ENCODE assay signal across 18 cellular contexts in genomic region chr10:60125928-60126327, GRCh38.
DNase-seq lines count a peak whose midpoint lies in the region; ATAC-seq and TF ChIP-seq lines count a peak whose summit lies in the region.
"Had no signal": no experiment of that assay in that cellular context is flagged by ENCODE, and none has a peak within 500 bp of the region (broad histone marks: within the 10 kb centered on the region; RNA-seq: fewer than 3 reads in every experiment).

No MANE protein-coding gene starts in this region.

- peak overlapping the region; percentile 70 for H3K27ac ChIP-seq in psoas muscle
- no peak overlapping the region for H3K27ac ChIP-seq in esophagus muscularis mucosa (replicated peaks in 1 of 4)

- H3K4me3 Mint-ChIP-seq in mesothelial cell of epicardium: no peak overlapping the region
- H3K4me3 Mint-ChIP-seq in activated CD8-positive, alpha-beta memory T cell treated with anti-CD3 and anti-CD28 coated beads, Interleukin-2, amount 10 ng/mL, durations not matched to agents 7 days and 5 days: no peak overlapping the region
- no peak overlapping the region for H3K4me3 Mint-ChIP-seq in activated T-helper 2 cell treated with anti-CD3 and anti-CD28 coated beads, Interferon-gamma antibody, Interleukin-2, Interleukin-4, amounts not matched to agents 10 μg/mL and 5 μg/mL and 100 μg/mL, durations not matched to agents 14 hours and 24 hours and 36 hours (ENCODE audit: low read depth)
- H3K4me3 Mint-ChIP-seq: CD4-positive, alpha-beta memory T cell had no signal

- TF ChIP-seq CTCF in mesothelial cell of epicardium (IDR thresholded peaks at IDR 0.05; ENCODE audit: unreplicated experiment): no peak
- TF ChIP-seq CTCF in psoas muscle (IDR thresholded peaks at IDR 0.05): no peak
- no peak for TF ChIP-seq CTCF in esophagus muscularis mucosa (IDR thresholded peaks at IDR 0.05)

- H3K27me3 ChIP-seq in psoas muscle (ENCODE audit: insufficient read depth in 3 of 3, low read length in 2 of 3): no peaks in the 10 kb centered on the region
- no peaks in the 10 kb centered on the region for H3K27me3 ChIP-seq in esophagus muscularis mucosa

- peak overlapping the region; percentile 21 for H3K27ac Mint-ChIP-seq in mesothelial cell of epicardium
- H3K27ac Mint-ChIP-seq in activated CD8-positive, alpha-beta memory T cell treated with anti-CD3 and anti-CD28 coated beads, Interleukin-2, amount 10 ng/mL, durations not matched to agents 7 days and 5 days: no peak overlapping the region
- no peak overlapping the region for H3K27ac Mint-ChIP-seq in activated T-helper 2 cell treated with anti-CD3 and anti-CD28 coated beads, Interferon-gamma antibody, Interleukin-2, Interleukin-4, amounts not matched to agents 10 μg/mL and 5 μg/mL and 100 μg/mL, durations not matched to agents 14 hours and 24 hours and 36 hours

- peak in 3 of 4 donors; percentile 55 to 69 (median 63) for ATAC-seq in psoas muscle
- ATAC-seq in activated CD8-positive, alpha-beta memory T cell treated with anti-CD3 and anti-CD28 coated beads, Interleukin-2, amount 10 ng/mL, durations not matched to agents 7 days and 5 days: no peak

- peaks cover 17% of the 10 kb centered on the region for H3K4me1 Mint-ChIP-seq in mesothelial cell of epicardium
- H3K4me1 Mint-ChIP-seq in activated CD8-positive, alpha-beta memory T cell treated with anti-CD3 and anti-CD28 coated beads, Interleukin-2, amount 10 ng/mL, durations not matched to agents 7 days and 5 days: no peaks in the 10 kb centered on the region
- H3K4me1 Mint-ChIP-seq in activated T-helper 2 cell treated with anti-CD3 and anti-CD28 coated beads, Interferon-gamma antibody, Interleukin-2, Interleukin-4, amounts not matched to agents 10 μg/mL and 5 μg/mL and 100 μg/mL, durations not matched to agents 14 hours and 24 hours and 36 hours (ENCODE audit: low read depth): peaks cover 2% of the 10 kb centered on the region

- H3K36me3 ChIP-seq in psoas muscle (ENCODE audit: insufficient read depth in 1 of 2, low read depth in 1 of 2): no peaks in the 10 kb centered on the region
- peaks cover 0 to 6% (median 0%) of the 10 kb centered on the region in 4 donors for H3K36me3 ChIP-seq in esophagus muscularis mucosa

- CTCF ChIA-PET in activated CD8-positive, alpha-beta memory T cell treated with anti-CD3 and anti-CD28 coated beads, Interleukin-2, amount 10 ng/mL, durations not matched to agents 7 days and 5 days (lab: Charles Lee): no interaction called here

- H3K4me1 ChIP-seq in psoas muscle (peaks cover 45% of the 10 kb centered on the region), esophagus muscularis mucosa (peaks cover 0 to 10% (median 7%) of the 10 kb centered on the region in 4 donors)

- DNase-seq in NCI-H82 (lab: John Stamatoyannopoulos, UW) (peak; percentile 17), NCI-H82 treated with DMSO at 0.1 percent for 48 hours (lab: John Stamatoyannopoulos, UW; ENCODE audit: unreplicated experiment) (no peak), mesothelial cell of epicardium (ENCODE audit: low spot score in 2 of 2, unreplicated experiment in 2 of 2) (no peak), psoas muscle (no peak), esophagus muscularis mucosa (ENCODE audit: extremely low spot score) (no peak)
- DNase-seq in activated CD8-positive, alpha-beta memory T cell treated with anti-CD3 and anti-CD28 coated beads, Interleukin-2, amount 10 ng/mL, durations not matched to agents 7 days and 5 days: no peak
- no peak for DNase-seq in activated T-helper 2 cell treated with anti-CD3 and anti-CD28 coated beads, Interferon-gamma antibody, Interleukin-2, Interleukin-4, amounts not matched to agents 10 μg/mL and 5 μg/mL and 100 μg/mL, durations not matched to agents 14 hours and 24 hours and 36 hours (ENCODE audit: low spot score)
- DNase-seq: 8988T; C1 segment of cervical spinal cord; Calu3; CD4-positive, alpha-beta memory T cell; COR-L47; DMS53; DMS79 treated with DMSO at 0.1 percent for 48 hours; GF-D8; GOT3; H7; HCEC 1CT had no signal

- H3K27me3 Mint-ChIP-seq in mesothelial cell of epicardium (ENCODE audit: low read depth): no peaks in the 10 kb centered on the region
- H3K27me3 Mint-ChIP-seq in activated CD8-positive, alpha-beta memory T cell treated with anti-CD3 and anti-CD28 coated beads, Interleukin-2, amount 10 ng/mL, durations not matched to agents 7 days and 5 days: peaks cover 3% of the 10 kb centered on the region
- no peaks in the 10 kb centered on the region for H3K27me3 Mint-ChIP-seq in activated T-helper 2 cell treated with anti-CD3 and anti-CD28 coated beads, Interferon-gamma antibody, Interleukin-2, Interleukin-4, amounts not matched to agents 10 μg/mL and 5 μg/mL and 100 μg/mL, durations not matched to agents 14 hours and 24 hours and 36 hours (ENCODE audit: low read depth)
- H3K27me3 Mint-ChIP-seq: CD4-positive, alpha-beta memory T cell had no signal

- no peaks in the 10 kb centered on the region for H3K9me3 ChIP-seq in psoas muscle
- no peaks in the 10 kb centered on the region for H3K9me3 ChIP-seq in esophagus muscularis mucosa

- peaks cover 24% of the 10 kb centered on the region for H3K36me3 Mint-ChIP-seq in mesothelial cell of epicardium
- no peaks in the 10 kb centered on the region for H3K36me3 Mint-ChIP-seq in activated CD8-positive, alpha-beta memory T cell treated with anti-CD3 and anti-CD28 coated beads, Interleukin-2, amount 10 ng/mL, durations not matched to agents 7 days and 5 days
- H3K36me3 Mint-ChIP-seq in activated T-helper 2 cell treated with anti-CD3 and anti-CD28 coated beads, Interferon-gamma antibody, Interleukin-2, Interleukin-4, amounts not matched to agents 10 μg/mL and 5 μg/mL and 100 μg/mL, durations not matched to agents 14 hours and 24 hours and 36 hours (ENCODE audit: low read depth): no peaks in the 10 kb centered on the region

- peaks cover 2% of the 10 kb centered on the region for H3K9me3 Mint-ChIP-seq in mesothelial cell of epicardium
- H3K9me3 Mint-ChIP-seq in activated CD8-positive, alpha-beta memory T cell treated with anti-CD3 and anti-CD28 coated beads, Interleukin-2, amount 10 ng/mL, durations not matched to agents 7 days and 5 days (ENCODE audit: low read depth): no peaks in the 10 kb centered on the region
- H3K9me3 Mint-ChIP-seq in activated T-helper 2 cell treated with anti-CD3 and anti-CD28 coated beads, Interferon-gamma antibody, Interleukin-2, Interleukin-4, amounts not matched to agents 10 μg/mL and 5 μg/mL and 100 μg/mL, durations not matched to agents 14 hours and 24 hours and 36 hours: no peaks in the 10 kb centered on the region
- H3K9me3 Mint-ChIP-seq: CD4-positive, alpha-beta memory T cell had no signal

- intact Hi-C loops in psoas muscle (cut with DNase I): no loop called here
- intact Hi-C loops in esophagus muscularis mucosa (cut with DNase I): no loop called here
- intact Hi-C loops in activated T-helper 2 cell treated with anti-CD3 and anti-CD28 coated beads, Interferon-gamma antibody, Interleukin-2, Interleukin-4, amounts not matched to agents 10 μg/mL and 5 μg/mL and 100 μg/mL, durations not matched to agents 14 hours and 24 hours and 36 hours (cut with micrococcal nuclease): no loop called here

- TF ChIP-seq EP300 in esophagus muscularis mucosa (IDR thresholded peaks at IDR 0.05): no peak

- no peak for TF ChIP-seq POLR2A in esophagus muscularis mucosa (IDR thresholded peaks at IDR 0.05; ENCODE audit: low read depth)

- H3K4me3 ChIP-seq in psoas muscle (no peak overlapping the region), esophagus muscularis mucosa (no peak overlapping the region)
